29 cellular contexts compared by ENCODE assay signal in genomic region chr1:237972186-237972585, GRCh38.
"Had no signal": no experiment of that assay in that cellular context is flagged by ENCODE, and none has a peak within 500 bp of the region (broad histone marks: within the 10 kb centered on the region; RNA-seq: fewer than 3 reads in every experiment).

No MANE protein-coding gene starts in this region.

- H3K4me2 ChIP-seq: hepatocyte had no signal

- H3K27me3 ChIP-seq: brain microvascular endothelial cell, esophagus muscularis mucosa, foreskin keratinocyte, gastrocnemius medialis, heart right ventricle, hepatocyte had no signal

- DNase-seq: activated B cell treated with CpG ODN at 0.5 μM for 24 hours; activated CD4-positive, alpha-beta T cell treated with anti-CD3 and anti-CD28 coated beads for 48 hours; activated CD4-positive, alpha-beta T cell treated with anti-CD3 and anti-CD28 coated beads, Interleukin-2, amount 50 U/mL, for 1 hour; activated CD4-positive, alpha-beta T cell treated with anti-CD3 and anti-CD28 coated beads, Interleukin-2, amount 50 U/mL, for 48 hours; activated CD8-positive, alpha-beta memory T cell treated with anti-CD3 and anti-CD28 coated beads for 24 hours; activated CD8-positive, alpha-beta T cell treated with anti-CD3 and anti-CD28 coated beads for 36 hours; activated effector memory CD4-positive, alpha-beta T cell treated with Interleukin-2 at 50 U/mL for 16 hours; activated gamma-delta T cell treated with Interleukin-2 at 50 U/mL for 16 hours; activated naive CD4-positive, alpha-beta T cell treated with anti-CD3 and anti-CD28 coated beads, Interleukin-2, amount 50 U/mL, for 16 hours; activated naive CD4-positive, alpha-beta T cell treated with Interleukin-2 at 50 U/mL for 16 hours; activated T-cell treated with anti-CD3 and anti-CD28 coated beads, Interleukin-2, amount 50 U/mL, for 4 hours; amniotic stem cell; anterior cingulate cortex; brain microvascular endothelial cell; caudate nucleus; cortex of kidney; dermis blood vessel endothelial cell; effector CD4-positive, alpha-beta T cell; effector memory CD8-positive, alpha-beta T cell; erythroblast; foreskin keratinocyte; gastrocnemius medialis; heart right ventricle; T1000; WERI-Rb-1 had no signal

- H3K36me3 ChIP-seq: brain microvascular endothelial cell, esophagus muscularis mucosa, gastrocnemius medialis, heart right ventricle, WERI-Rb-1 had no signal

- H3K4me1 ChIP-seq: esophagus muscularis mucosa, foreskin keratinocyte, gastrocnemius medialis, heart right ventricle had no signal

- H3K9me3 ChIP-seq: esophagus muscularis mucosa, gastrocnemius medialis, heart right ventricle had no signal

- H3K27ac ChIP-seq: brain microvascular endothelial cell, esophagus muscularis mucosa, foreskin keratinocyte, gastrocnemius medialis, heart right ventricle, hepatocyte, WERI-Rb-1 had no signal

- H3K79me2 ChIP-seq: hepatocyte had no signal

- H3K4me3 ChIP-seq: esophagus muscularis mucosa, gastrocnemius medialis, heart right ventricle, hepatocyte had no signal

- H2AFZ ChIP-seq: hepatocyte had no signal

- ATAC-seq: activated CD4-positive, CD25-positive, alpha-beta regulatory T cell treated with anti-CD3 and anti-CD28 coated beads, Interleukin-2, amount 50 U/mL, for 24 hours; activated CD8-positive, alpha-beta T cell treated with anti-CD3 and anti-CD28 coated beads for 36 hours; activated T-cell treated with anti-CD3 and anti-CD28 coated beads, Interleukin-2, amount 50 U/mL, for 4 hours; activated T-helper 17 cell treated with anti-CD3 and anti-CD28 coated beads, Interleukin-2, amount 50 U/mL, for 72 hours; effector memory CD8-positive, alpha-beta T cell; foreskin keratinocyte; gastrocnemius medialis; heart right ventricle had no signal
